8 cellular contexts compared by ENCODE assay signal in genomic region chr19:40776966-40777794, GRCh38. TPM values are rescaled to one million over a fixed set of nuclear protein-coding genes. Genes with fewer than 3 reads are reported as not detected.
DNase-seq lines count a peak whose midpoint lies in the region; ATAC-seq and TF ChIP-seq lines count a peak whose summit lies in the region.

No MANE protein-coding gene starts in this region.

- H3K27ac ChIP-seq in H9 (ENCODE audit: insufficient read length, low read depth, low read length): peak overlapping the region; percentile 99
- peak overlapping the region; percentile 75 for H3K27ac ChIP-seq in foreskin keratinocyte
- peak overlapping the region; percentile 98 for H3K27ac ChIP-seq in neural progenitor cell

- no peak overlapping the region for H2AK5ac ChIP-seq in H9 (ENCODE audit: insufficient read length, low read length)

- H3K4ac ChIP-seq in H9 (ENCODE audit: low read depth, low read length): no peak overlapping the region; the same call in 1 of the 2 replicates

- peak overlapping the region; percentile 70 for H3K9ac ChIP-seq in H9 (ENCODE audit: extremely low read depth, insufficient read length, low read length)
- peak overlapping the region; percentile 92 for H3K9ac ChIP-seq in Loucy (ENCODE audit: low read depth, low read length, poor library complexity, severe bottlenecking)
- peak overlapping the region; percentile 51 for H3K9ac ChIP-seq in neural progenitor cell

- H3K9me3 ChIP-seq in H9 (ENCODE audit: control insufficient read depth, low read depth, low read length) (no peaks in the 10 kb centered on the region), Loucy (ENCODE audit: insufficient read depth, low read depth, low read length) (no peaks in the 10 kb centered on the region), neural progenitor cell (ENCODE audit: low read depth) (no peaks in the 10 kb centered on the region)

- H3K4me2 ChIP-seq in H9 (ENCODE audit: insufficient read depth, insufficient read length, low read length) (peak overlapping the region; percentile 80), Loucy (ENCODE audit: low read depth, low read length, poor library complexity, severe bottlenecking) (peak overlapping the region; percentile 93), neural progenitor cell (peak overlapping the region; percentile 76)

- H3K79me1 ChIP-seq in H9 (ENCODE audit: insufficient read depth, low read depth, low read length, poor library complexity, severe bottlenecking): no peaks in the 10 kb centered on the region

- H3K4me3 ChIP-seq in Loucy (ENCODE audit: low read length, poor library complexity, severe bottlenecking) (peak overlapping the region; percentile 81), neural progenitor cell (peak overlapping the region; percentile 73)

- peak overlapping the region; percentile 41 for H3T11ph ChIP-seq in H9 (ENCODE audit: low read length)

- H3K79me2 ChIP-seq in H9 (ENCODE audit: insufficient read depth, low read length): no peaks in the 10 kb centered on the region
- no peaks in the 10 kb centered on the region; the same call in 1 of the 2 replicates for H3K79me2 ChIP-seq in Loucy (ENCODE audit: insufficient read depth, low read length)
- H3K79me2 ChIP-seq in neural progenitor cell (ENCODE audit: low read depth): no peaks in the 10 kb centered on the region

- H3K27me3 ChIP-seq in H9 (ENCODE audit: insufficient read depth, low read length): no peaks in the 10 kb centered on the region
- no peaks in the 10 kb centered on the region for H3K27me3 ChIP-seq in Loucy (ENCODE audit: insufficient read depth, low read length, poor library complexity, severe bottlenecking)
- H3K27me3 ChIP-seq in foreskin keratinocyte: no peaks in the 10 kb centered on the region
- no peaks in the 10 kb centered on the region for H3K27me3 ChIP-seq in neural progenitor cell

- H3K23ac ChIP-seq in H9 (ENCODE audit: insufficient read length, low read depth, low read length): no peak overlapping the region

- H3K9me2 ChIP-seq in Loucy (replicated peaks; ENCODE audit: low read depth, low read length): no peaks in the 10 kb centered on the region

- WGBS in H9 (ENCODE audit: extremely low coverage, insufficient read length, low lambda C conversion rate): no CpG with 5 or more reads among the region's 19 CpGs

- H3K4me3 Mint-ChIP-seq in H9 (peak overlapping the region; percentile 85 to 86), neural progenitor cell (peak overlapping the region; percentile 85)

- H2BK15ac ChIP-seq in H9 (ENCODE audit: low read depth, low read length): no peak overlapping the region

- H3K23me2 ChIP-seq in H9 (ENCODE audit: insufficient read length, low read depth, low read length, poor library complexity, severe bottlenecking): peaks cover 4% of the 10 kb centered on the region

- peak overlapping the region; percentile 94 for H3K18ac ChIP-seq in H9 (ENCODE audit: insufficient read length, low read depth, low read length)

- no peak overlapping the region for H4K8ac ChIP-seq in H9 (replicated peaks; ENCODE audit: insufficient read length, low read depth, low read length)

- no peak overlapping the region for H2BK20ac ChIP-seq in H9 (ENCODE audit: low read depth, low read length, poor library complexity, severe bottlenecking)

- H2BK5ac ChIP-seq in H9 (ENCODE audit: insufficient read length, low read length): peak overlapping the region; percentile 55

- H3K36me3 Mint-ChIP-seq in H9 (ENCODE audit: insufficient read depth in 1 of 3, low read depth in 3 of 3) (peaks cover 2 to 6% (median 5%) of the 10 kb centered on the region in 3 experiments; a peak in 5 of 7 replicates), neural progenitor cell (no peaks in the 10 kb centered on the region)

- peaks cover 23 to 33% of the 10 kb centered on the region in 2 experiments for H3K4me1 Mint-ChIP-seq in H9
- H3K4me1 Mint-ChIP-seq in neural progenitor cell: peaks cover 18% of the 10 kb centered on the region

- H4K91ac ChIP-seq in H9 (ENCODE audit: insufficient read length, low read depth, low read length): no peak overlapping the region

- peak overlapping the region; percentile 81; the same call in 1 of the 2 replicates for H3K14ac ChIP-seq in H9 (ENCODE audit: insufficient read depth, low read length)

- DNase-seq in EH (ENCODE audit: low read depth): peak; percentile 94
- DNase-seq in H9: peak; percentile 93
- DNase-seq in SHP77 (lab: John Stamatoyannopoulos, UW): peak; percentile 97 to 98
- peak; percentile 79 for DNase-seq in activated gamma-delta T cell treated with anti-CD3 and anti-CD28 coated beads, Interleukin-2, amount 50 U/mL, for 16 hours (ENCODE audit: low read depth)
- DNase-seq in foreskin keratinocyte: peak; percentile 79 to 89
- DNase-seq in neural progenitor cell (ENCODE audit: low spot score): peak; percentile 97
- DNase-seq in stromal cell of bone marrow (ENCODE audit: low read depth): peak; percentile 90

- H3K4me1 ChIP-seq in H9 (ENCODE audit: insufficient read depth, low read length) (0 out of 2 replicates have a peak, but pooled peaks cover 2% of the 10 kb centered on the region), Loucy (ENCODE audit: insufficient read depth, low read length, poor library complexity, severe bottlenecking) (peaks cover 25% of the 10 kb centered on the region), foreskin keratinocyte (peaks cover 15% of the 10 kb centered on the region), neural progenitor cell (peaks cover 4% of the 10 kb centered on the region)

- H3K9me3 Mint-ChIP-seq in H9 (no peaks in the 10 kb centered on the region; a peak in 1 of 5 replicates), neural progenitor cell (no peaks in the 10 kb centered on the region)

- H3K27ac Mint-ChIP-seq in H9 (peak overlapping the region; percentile 100), neural progenitor cell (peak overlapping the region; percentile 99)

- TF ChIP-seq CTCF in H9 (conservative IDR thresholded peaks at IDR 0.05): no peak
- TF ChIP-seq CTCF in Loucy (conservative IDR thresholded peaks at IDR 0.05; ENCODE audit: low read length): no peak
- TF ChIP-seq CTCF in foreskin keratinocyte (conservative IDR thresholded peaks at IDR 0.05): no peak
- no peak for TF ChIP-seq CTCF in neural progenitor cell (IDR thresholded peaks at IDR 0.05)

- H4K20me1 ChIP-seq in H9 (ENCODE audit: control insufficient read depth, insufficient read depth, insufficient read length): no peaks in the 10 kb centered on the region
- no peaks in the 10 kb centered on the region for H4K20me1 ChIP-seq in Loucy (ENCODE audit: insufficient read depth, low read length, poor library complexity, severe bottlenecking)
- no peaks in the 10 kb centered on the region for H4K20me1 ChIP-seq in neural progenitor cell (ENCODE audit: low read depth)

- no peak overlapping the region for H2AFZ ChIP-seq in H9 (ENCODE audit: low read length)
- H2AFZ ChIP-seq in Loucy (ENCODE audit: low read length): peak overlapping the region; percentile 71
- H2AFZ ChIP-seq in neural progenitor cell (replicated peaks): no peak overlapping the region

- H3K27me3 Mint-ChIP-seq in H9 (ENCODE audit: low read depth) (no peaks in the 10 kb centered on the region), neural progenitor cell (ENCODE audit: insufficient read depth, low read depth) (peaks cover 3% of the 10 kb centered on the region)

- H3K36me3 ChIP-seq in Loucy (ENCODE audit: insufficient read depth, low read length) (no peaks in the 10 kb centered on the region), neural progenitor cell (no peaks in the 10 kb centered on the region)

- ATAC-seq in foreskin keratinocyte: peak; percentile 71

- peak overlapping the region; percentile 87 for H2BK120ac ChIP-seq in H9 (ENCODE audit: low read depth, low read length, poor library complexity, severe bottlenecking)

- H3K56ac ChIP-seq in H9 (ENCODE audit: insufficient read length, low read depth, low read length): peak overlapping the region; percentile 25

- H4K5ac ChIP-seq in H9 (ENCODE audit: insufficient read length, low read depth, low read length): no peak overlapping the region

- peaks cover 9% of the 10 kb centered on the region for H3F3A ChIP-seq in Loucy (ENCODE audit: low read depth)
- H3F3A ChIP-seq in neural progenitor cell (ENCODE audit: low read depth): peaks cover 26% of the 10 kb centered on the region

- peak overlapping the region; percentile 5 for H2BK12ac ChIP-seq in H9 (ENCODE audit: insufficient read length, low read depth, low read length)

RNA-seq across cellular contexts. Expression of gene RAB4B, which starts 0.9 kb away (rescaled TPM):
- total RNA-seq in H9 (2021) (22.6 and 26.8 TPM in 2 replicates), foreskin keratinocyte (13.0 and 17.0 TPM in 2 replicates), neural progenitor cell (ENCODE audit: low replicate concordance) (12.9 and 27.0 TPM in 2 replicates)
- 25.7 and 33.1 TPM in 2 replicates for polyA plus RNA-seq in foreskin keratinocyte

RNA-seq across cellular contexts. Expression of gene MIA, which starts 1.9 kb away (rescaled TPM):
- total RNA-seq in H9 (2021) (not detected in 2 replicates), foreskin keratinocyte (5.6 and 15.4 TPM in 2 replicates), neural progenitor cell (ENCODE audit: low replicate concordance) (not detected in 2 replicates)
- 10.0 and 23.9 TPM in 2 replicates for polyA plus RNA-seq in foreskin keratinocyte

RNA-seq across cellular contexts. Expression of gene EGLN2, which starts 21.8 kb away (rescaled TPM):
- 126 and 131 TPM in 2 replicates for total RNA-seq in H9 (2021)
- 81.3 and 84.6 TPM in 2 replicates for total RNA-seq in foreskin keratinocyte
- 73.2 and 74.2 TPM in 2 replicates for polyA plus RNA-seq in foreskin keratinocyte
- 27.0 and 97.3 TPM in 2 replicates for total RNA-seq in neural progenitor cell (ENCODE audit: low replicate concordance)

RNA-seq across cellular contexts. Expression of gene SNRPA, which starts 26.2 kb away (rescaled TPM):
- 199 and 225 TPM in 2 replicates for total RNA-seq in H9 (2021)
- total RNA-seq in foreskin keratinocyte: 104 and 129 TPM in 2 replicates
- polyA plus RNA-seq in foreskin keratinocyte: 121 and 130 TPM in 2 replicates
- 112 and 179 TPM in 2 replicates for total RNA-seq in neural progenitor cell (ENCODE audit: low replicate concordance)

RNA-seq across cellular contexts. Expression of gene ACTMAP, which starts 26.9 kb away (rescaled TPM):
- 27.7 and 31.5 TPM in 2 replicates for total RNA-seq in H9 (2021)
- total RNA-seq in foreskin keratinocyte: 2.1 and 2.5 TPM in 2 replicates
- polyA plus RNA-seq in foreskin keratinocyte: 4.1 and 4.9 TPM in 2 replicates
- total RNA-seq in neural progenitor cell (ENCODE audit: low replicate concordance): 1.9 and 4.3 TPM in 2 replicates

Comparison
In these comparisons a context has a peak if more than half of its experiments do, and no peak if none do; other contexts are left out.
1. Peak in every context shown above with its lines: DNase-seq, ATAC-seq, H3K4me3 ChIP-seq and H3K27ac ChIP-seq.